Comparison of ENCODE assay signal across 15 cellular contexts in genomic region chr1:53576381-53576801, GRCh38.
DNase-seq lines count a peak whose midpoint lies in the region; ATAC-seq and TF ChIP-seq lines count a peak whose summit lies in the region.
"Had no signal": no experiment of that assay in that cellular context is flagged by ENCODE, and none has a peak within 500 bp of the region (broad histone marks: within the 10 kb centered on the region; RNA-seq: fewer than 3 reads in every experiment).

No MANE protein-coding gene starts in this region.

- H3K79me2 ChIP-seq in Karpas-422 (ENCODE audit: low read length): no peaks in the 10 kb centered on the region

- no peaks in the 10 kb centered on the region for H3K27me3 Mint-ChIP-seq in endodermal cell (ENCODE audit: insufficient read depth)
- H3K27me3 Mint-ChIP-seq: activated CD4-positive, alpha-beta T cell treated with anti-CD3 and anti-CD28 coated beads, Interleukin-2, amount 10 ng/mL, durations not matched to agents 7 days and 5 days had no signal

- H3K4me1 Mint-ChIP-seq in endodermal cell: peaks cover 10% of the 10 kb centered on the region

- H3K9me3 ChIP-seq in Karpas-422 (ENCODE audit: low read length): no peaks in the 10 kb centered on the region
- no peaks in the 10 kb centered on the region for H3K9me3 ChIP-seq in endodermal cell (ENCODE audit: control insufficient read depth, low read length)
- H3K9me3 ChIP-seq in sigmoid colon: no peaks in the 10 kb centered on the region

- H3K9ac ChIP-seq in Karpas-422 (ENCODE audit: low read length): peak overlapping the region; percentile 47
- H3K9ac ChIP-seq in endodermal cell (ENCODE audit: extremely low read depth, low read length, poor library complexity, severe bottlenecking): no peak overlapping the region

- TF ChIP-seq EP300 in sigmoid colon (IDR thresholded peaks at IDR 0.05): no peak

- no peaks in the 10 kb centered on the region for H3K9me2 ChIP-seq in Karpas-422 (replicated peaks; ENCODE audit: insufficient read depth, low read length)

- H3K36me3 ChIP-seq in Karpas-422 (ENCODE audit: insufficient read depth, low read length) (no peaks in the 10 kb centered on the region), endodermal cell (ENCODE audit: control insufficient read depth, insufficient read depth, low read length) (no peaks in the 10 kb centered on the region), sigmoid colon (no peaks in the 10 kb centered on the region)

- DNase-seq in NCI-H82 (lab: John Stamatoyannopoulos, UW): peak; percentile 40
- DNase-seq in NCI-H82 treated with DMSO at 0.1 percent for 48 hours (lab: John Stamatoyannopoulos, UW; ENCODE audit: unreplicated experiment): no peak
- no peak for DNase-seq in Karpas-422
- DNase-seq in endodermal cell: peak; percentile 45
- DNase-seq in sigmoid colon: peak; percentile 56
- DNase-seq in superior temporal gyrus (ENCODE audit: extremely low spot score): no peak
- DNase-seq in stimulated activated CD4-positive, alpha-beta T cell treated with anti-CD3 and anti-CD28 coated beads, Interleukin-2, amount 100 ng/mL, for 48 hours: no peak
- DNase-seq: activated CD4-positive, alpha-beta T cell treated with anti-CD3 and anti-CD28 coated beads, Interleukin-2, amount 10 ng/mL, durations not matched to agents 7 days and 5 days; foreskin melanocyte; left ventricle myocardium superior; NCI-H1048; SHP77 treated with DMSO at 0.1 percent for 48 hours had no signal

- ATAC-seq in GM21786 (IDR thresholded peaks at IDR 0.05; ENCODE audit: unreplicated experiment): no peak
- ATAC-seq: GM12878, left ventricle myocardium superior had no signal

- 81 to 82% methylated on average over 2 to 6 of the region's 6 CpGs for WGBS in endodermal cell (ENCODE audit: insufficient coverage in 1 of 2, insufficient read length in 1 of 2), 2 experiments
- WGBS in sigmoid colon, 2 donors: 67 to 83% methylated on average over 6 of the region's 6 CpGs

- H3K4me3 Mint-ChIP-seq in endodermal cell: no peak overlapping the region
- H3K4me3 Mint-ChIP-seq: activated CD4-positive, alpha-beta T cell treated with anti-CD3 and anti-CD28 coated beads, Interleukin-2, amount 10 ng/mL, durations not matched to agents 7 days and 5 days; stimulated activated memory B cell treated with anti-CD40 and anti-IgM and Interleukin-4, amounts not matched to agents 10 μg/mL and 1 μg/mL and 100 μg/mL, for 72 hours had no signal

- H3K4me3 ChIP-seq in Karpas-422 (ENCODE audit: low read length): peak overlapping the region; percentile 53; the same call in 1 of the 2 replicates
- no peak overlapping the region for H3K4me3 ChIP-seq in endodermal cell (ENCODE audit: low read length)
- H3K4me3 ChIP-seq in sigmoid colon: no peak overlapping the region
- H3K4me3 ChIP-seq: GM12878 had no signal

- intact Hi-C loops in sigmoid colon (cut with DNase I): no loop called here

- peaks cover 8% of the 10 kb centered on the region; the same call in 1 of the 2 replicates for H4K20me1 ChIP-seq in Karpas-422 (ENCODE audit: insufficient read depth, low read depth, low read length)

- no peak for TF ChIP-seq POLR2A in sigmoid colon (IDR thresholded peaks at IDR 0.05)

- H3K27ac Mint-ChIP-seq in endodermal cell: no peak overlapping the region
- H3K27ac Mint-ChIP-seq: activated CD4-positive, alpha-beta T cell treated with anti-CD3 and anti-CD28 coated beads, Interleukin-2, amount 10 ng/mL, durations not matched to agents 7 days and 5 days; stimulated activated memory B cell treated with anti-CD40 and anti-IgM and Interleukin-4, amounts not matched to agents 10 μg/mL and 1 μg/mL and 100 μg/mL, for 72 hours had no signal

- peak overlapping the region; percentile 66 for H3K4me2 ChIP-seq in Karpas-422 (ENCODE audit: low read depth, low read length, poor library complexity, severe bottlenecking)

- no peak overlapping the region for H2AFZ ChIP-seq in Karpas-422 (ENCODE audit: low read length)

- no peaks in the 10 kb centered on the region for H3K9me3 Mint-ChIP-seq in endodermal cell
- H3K9me3 Mint-ChIP-seq: activated CD4-positive, alpha-beta T cell treated with anti-CD3 and anti-CD28 coated beads, Interleukin-2, amount 10 ng/mL, durations not matched to agents 7 days and 5 days; stimulated activated memory B cell treated with anti-CD40 and anti-IgM and Interleukin-4, amounts not matched to agents 10 μg/mL and 1 μg/mL and 100 μg/mL, for 72 hours had no signal

- peaks cover 57% of the 10 kb centered on the region for H3K4me1 ChIP-seq in Karpas-422 (ENCODE audit: low read length)
- peaks cover 8% of the 10 kb centered on the region for H3K4me1 ChIP-seq in endodermal cell (ENCODE audit: control insufficient read depth, insufficient read depth, low read length)
- peaks cover 0 to 17% (median 13%) of the 10 kb centered on the region in 4 donors for H3K4me1 ChIP-seq in sigmoid colon

- no peak for TF ChIP-seq CTCF in endodermal cell (conservative IDR thresholded peaks at IDR 0.05)
- TF ChIP-seq CTCF in sigmoid colon (IDR thresholded peaks at IDR 0.05): no peak

- H3K27me3 ChIP-seq in Karpas-422 (ENCODE audit: low read length): no peaks in the 10 kb centered on the region; the same call in 1 of the 2 replicates
- no peaks in the 10 kb centered on the region for H3K27me3 ChIP-seq in endodermal cell (ENCODE audit: control insufficient read depth, insufficient read depth, low read length, poor library complexity, severe bottlenecking)
- no peaks in the 10 kb centered on the region for H3K27me3 ChIP-seq in sigmoid colon

- H3K36me3 Mint-ChIP-seq in endodermal cell (ENCODE audit: low read depth): no peaks in the 10 kb centered on the region
- H3K36me3 Mint-ChIP-seq: stimulated activated memory B cell treated with anti-CD40 and anti-IgM and Interleukin-4, amounts not matched to agents 10 μg/mL and 1 μg/mL and 100 μg/mL, for 72 hours had no signal

- H3K27ac ChIP-seq in Karpas-422 (ENCODE audit: low read length) (no peak overlapping the region), endodermal cell (ENCODE audit: low read depth, low read length) (peak overlapping the region; percentile 16), sigmoid colon (no peak overlapping the region)

Comparison
In these comparisons a context has a peak if more than half of its experiments do, and no peak if none do; other contexts are left out.
1. DNase-seq: peak in NCI-H82 (single experiment), endodermal cell (single experiment) and sigmoid colon (single experiment); none in NCI-H82 treated with DMSO at 0.1 percent for 48 hours (single experiment), Karpas-422 (single experiment), superior temporal gyrus (single experiment) and stimulated activated CD4-positive, alpha-beta T cell treated with anti-CD3 and anti-CD28 coated beads, Interleukin-2, amount 100 ng/mL, for 48 hours (0 of 2).